Comparison of ENCODE assay signal across 9 cellular contexts in genomic region chr4:24730256-24731001, GRCh38.
DNase-seq lines count a peak whose midpoint lies in the region; ATAC-seq and TF ChIP-seq lines count a peak whose summit lies in the region.
"Had no signal": no experiment of that assay in that cellular context is flagged by ENCODE, and none has a peak within 500 bp of the region (broad histone marks: within the 10 kb centered on the region; RNA-seq: fewer than 3 reads in every experiment).

No MANE protein-coding gene starts in this region.

- H3K27me3 ChIP-seq in A673 (replicated peaks; ENCODE audit: insufficient read depth, low read depth, low read length, poor library complexity) (peaks cover 8% of the 10 kb centered on the region), dorsolateral prefrontal cortex (no peaks in the 10 kb centered on the region)
- H3K27me3 ChIP-seq in effector memory CD4-positive, alpha-beta T cell (replicated peaks; ENCODE audit: control insufficient read depth, insufficient read depth, low read length, poor library complexity, severe bottlenecking), result no peaks in the 10 kb centered on the region

- ATAC-seq in HG03095 (IDR thresholded peaks at IDR 0.05; ENCODE audit: unreplicated experiment), result no peak

- TF ChIP-seq CTCF in A673 (conservative IDR thresholded peaks at IDR 0.05; ENCODE audit: low read depth, low read length) (no peak), dorsolateral prefrontal cortex (IDR thresholded peaks at IDR 0.05 in 54 of 56, conservative IDR thresholded peaks at IDR 0.05 in 2 of 56; ENCODE audit: low read depth in 1 of 56, partially characterized antibody in 56 of 56) (no peak)

- H3K4me3 ChIP-seq in A673 (ENCODE audit: low read depth, low read length, poor library complexity, severe bottlenecking) (no peak overlapping the region), dorsolateral prefrontal cortex (no peak overlapping the region)
- H3K4me3 ChIP-seq in effector memory CD4-positive, alpha-beta T cell (ENCODE audit: insufficient read depth, low read depth, low read length, poor library complexity, severe bottlenecking), result no peak overlapping the region

- DNase-seq in A673 (ENCODE audit: low spot score) (peak; percentile 35), NCI-H2171 (lab: John Stamatoyannopoulos, UW) (peak; percentile 47), dorsolateral prefrontal cortex (peak; percentile 36 to 89 (median 74)), myocyte (ENCODE audit: low read depth) (peak; percentile 95), NCI-H1092 (lab: John Stamatoyannopoulos, UW) (no peak), HuH-7 (ENCODE audit: low spot score) (no peak)
- no peak for DNase-seq in effector memory CD4-positive, alpha-beta T cell
- DNase-seq: KBM-7 had no signal

- no TSS peak for BruUV-seq in A673 (replicated peaks; lab: Mats Ljungman, UMichigan)

- no peak overlapping the region for H3K27ac ChIP-seq in A673 (ENCODE audit: low read depth, low read length, poor library complexity, severe bottlenecking)
- H3K27ac ChIP-seq in dorsolateral prefrontal cortex, result peak overlapping the region in 47 of 59 donors; percentile 14 to 84 (median 64)
- no peak overlapping the region for H3K27ac ChIP-seq in effector memory CD4-positive, alpha-beta T cell (ENCODE audit: insufficient read depth, low read length, poor library complexity, severe bottlenecking)

- POLR2A ChIA-PET in A673 (lab: Charles Lee; ENCODE audit: low non-redundant PET), result no interaction called here

- intact Hi-C loops in A673 (cut with micrococcal nuclease; ENCODE audit: unreplicated experiment), result no loop called here
- intact Hi-C loops in dorsolateral prefrontal cortex (cut with DNase I), result loop anchor here in 1 of 2 donors (5.0 kb wide), 1 partner anchor 42 kb away; no protein-coding TSS in a partner anchor

- no peaks in the 10 kb centered on the region for H3K4me1 ChIP-seq in A673 (ENCODE audit: insufficient read depth, low read length, poor library complexity, severe bottlenecking)
- no peaks in the 10 kb centered on the region for H3K4me1 ChIP-seq in effector memory CD4-positive, alpha-beta T cell (ENCODE audit: control insufficient read depth, insufficient read depth, low read length, poor library complexity, severe bottlenecking)

- CTCF ChIA-PET in A673 (lab: Charles Lee), result no interaction called here

- no peaks in the 10 kb centered on the region for H3K9me3 ChIP-seq in A673 (ENCODE audit: low read depth, low read length, poor library complexity, severe bottlenecking)
- H3K9me3 ChIP-seq in effector memory CD4-positive, alpha-beta T cell (ENCODE audit: control insufficient read depth, low read length), result no peaks in the 10 kb centered on the region

- no peaks in the 10 kb centered on the region for H3K36me3 ChIP-seq in A673 (ENCODE audit: insufficient read depth, low read length, poor library complexity, severe bottlenecking)
- no peaks in the 10 kb centered on the region for H3K36me3 ChIP-seq in effector memory CD4-positive, alpha-beta T cell (ENCODE audit: control insufficient read depth, insufficient read depth, low read length)

Comparison
In these comparisons a context has a peak if more than half of its experiments do, and no peak if none do; other contexts are left out.
1. DNase-seq: peak in A673 (single experiment), NCI-H2171 (single experiment), dorsolateral prefrontal cortex (10 of 10) and myocyte (single experiment); none in NCI-H1092 (single experiment), effector memory CD4-positive, alpha-beta T cell (0 of 3) and HuH-7 (single experiment).
2. H3K27ac ChIP-seq: peak in dorsolateral prefrontal cortex (47 of 59); none in A673 (single experiment) and effector memory CD4-positive, alpha-beta T cell (single experiment).